In genomic region chr2:210663574-210663973, GRCh38 we compare ENCODE assay signal across 9 cellular contexts.
DNase-seq lines count a peak whose midpoint lies in the region; ATAC-seq, FAIRE-seq and TF ChIP-seq lines count a peak whose summit lies in the region.
"Had no signal": no experiment of that assay in that cellular context is flagged by ENCODE, and none has a peak within 500 bp of the region (broad histone marks: within the 10 kb centered on the region; RNA-seq: fewer than 3 reads in every experiment).

No MANE protein-coding gene starts in this region.

- H4K20me1 ChIP-seq in PC-3 (ENCODE audit: low read length) = no peaks in the 10 kb centered on the region

- H2AFZ ChIP-seq in PC-3 (ENCODE audit: low read length) = no peak overlapping the region

- ATAC-seq in heart left ventricle (peak in 2 of 4 donors; percentile 45 to 47), Right ventricle myocardium inferior (no peak), PC-3 (peak; percentile 66)

- no peaks in the 10 kb centered on the region for H3K27me3 ChIP-seq in heart left ventricle
- H3K27me3 ChIP-seq in PC-3 (ENCODE audit: low read length) = no peaks in the 10 kb centered on the region
- H3K27me3 ChIP-seq in transverse colon = no peaks in the 10 kb centered on the region
- no peaks in the 10 kb centered on the region for H3K27me3 ChIP-seq in ascending aorta

- POLR2A ChIA-PET in PC-3 (lab: Charles Lee; ENCODE audit: unreplicated experiment) = no interaction called here

- no peak for TF ChIP-seq EP300 in transverse colon (IDR thresholded peaks at IDR 0.05; ENCODE audit: low read depth)

- in situ Hi-C loops in transverse colon (cut with MboI; ENCODE audit: low pct_ligation_motif_present in 1 of 4, low pct_unique_long_range_greater_than_20kb in 1 of 4, low sequenced_read_pairs in 3 of 4) = no loop called here

- intact Hi-C loops in heart left ventricle (cut with DNase I) = loop anchor here in 7 of 10 donors (2.0 to 10.0 kb wide), 6 partner anchors 369 to 1904 kb away; no protein-coding TSS in a partner anchor
- intact Hi-C loops in Right ventricle myocardium inferior (cut with DNase I) = loop anchor here (5.0 kb wide), 1 partner anchor 374 kb away; no protein-coding TSS in a partner anchor
- intact Hi-C loops in PC-3 (cut with micrococcal nuclease) = loop anchor here (1.0 to 5.0 kb wide), 3 partner anchors 372 to 494 kb away; no protein-coding TSS in a partner anchor
- intact Hi-C loops in transverse colon (cut with DNase I; ENCODE audit: low total_unique reads) = no loop called here
- intact Hi-C loops in ascending aorta (cut with DNase I) = no loop called here

- H3K4me2 ChIP-seq in PC-3 (ENCODE audit: low read length) = no peak overlapping the region

- FAIRE-seq in GM12892 (lab: Jason Lieb, UNC) = no peak

- no peak overlapping the region for H3K4me3 ChIP-seq in heart left ventricle
- H3K4me3 ChIP-seq in PC-3 (ENCODE audit: low read length) = no peak overlapping the region
- H3K4me3 ChIP-seq in transverse colon = no peak overlapping the region
- H3K4me3 ChIP-seq in ascending aorta = no peak overlapping the region

- no peaks in the 10 kb centered on the region for H3F3A ChIP-seq in PC-3 (ENCODE audit: low read length, unreplicated experiment)

- H3K27ac ChIP-seq in heart left ventricle (no peak overlapping the region), PC-3 (ENCODE audit: low read length) (no peak overlapping the region), transverse colon (no peak overlapping the region), ascending aorta (no peak overlapping the region)
- H3K27ac ChIP-seq: HL-60 had no signal

- H3K4me1 ChIP-seq in heart left ventricle (no peaks in the 10 kb centered on the region), PC-3 (ENCODE audit: insufficient read depth, low read length) (no peaks in the 10 kb centered on the region), transverse colon (no peaks in the 10 kb centered on the region), ascending aorta (no peaks in the 10 kb centered on the region)

- H3K79me2 ChIP-seq in PC-3 (ENCODE audit: low read length) = no peaks in the 10 kb centered on the region

- H3K9me3 ChIP-seq in heart left ventricle = peaks cover 0 to 14% (median 6%) of the 10 kb centered on the region in 12 donors
- 0 out of 2 replicates have a peak, but pooled peaks cover 5% of the 10 kb centered on the region for H3K9me3 ChIP-seq in PC-3 (ENCODE audit: low read length)
- H3K9me3 ChIP-seq in transverse colon = no peaks in the 10 kb centered on the region
- peaks cover 0 to 5% of the 10 kb centered on the region in 2 donors for H3K9me3 ChIP-seq in ascending aorta

- BruUV-seq in PC-3 (replicated peaks; lab: Mats Ljungman, UMichigan) = no TSS peak

- TF ChIP-seq CTCF in heart left ventricle (IDR thresholded peaks at IDR 0.05) (peak in 9 of 12 donors; percentile 17 to 52 (median 41)), PC-3 (conservative IDR thresholded peaks at IDR 0.05; ENCODE audit: low read depth, low read length) (peak; percentile 63), transverse colon (IDR thresholded peaks at IDR 0.05) (peak in 1 of 5 experiments; percentile 29), ascending aorta (IDR thresholded peaks at IDR 0.05) (peak in 1 of 3 experiments; percentile 17)

- no peaks in the 10 kb centered on the region for H3K36me3 ChIP-seq in heart left ventricle
- H3K36me3 ChIP-seq in PC-3 (ENCODE audit: low read depth, low read length) = peaks cover 7% of the 10 kb centered on the region; the same call in 1 of the 2 replicates
- no peaks in the 10 kb centered on the region for H3K36me3 ChIP-seq in transverse colon
- no peaks in the 10 kb centered on the region for H3K36me3 ChIP-seq in ascending aorta

- DNase-seq in heart left ventricle (no peak), Right ventricle myocardium inferior (ENCODE audit: missing footprints) (no peak), PC-3 (peak; percentile 46), globus pallidus (ENCODE audit: low spot score) (peak; percentile 74), NK-92 (lab: John Stamatoyannopoulos, UW; ENCODE audit: unreplicated experiment) (no peak), GM12892 (ENCODE audit: insufficient read length) (no peak), transverse colon (no peak), ascending aorta (ENCODE audit: low spot score in 2 of 2) (no peak)

- no peak overlapping the region for H3K9ac ChIP-seq in PC-3 (ENCODE audit: low read length)

- TF ChIP-seq POLR2A in heart left ventricle (IDR thresholded peaks at IDR 0.05) (no peak), GM12892 (IDR thresholded peaks at IDR 0.05; ENCODE audit: low read depth, low read length) (no peak), transverse colon (IDR thresholded peaks at IDR 0.05) (no peak)

- WGBS in heart left ventricle, 4 donors = 16 to 29% (median 23%) methylated on average over 2 of the region's 2 CpGs
- WGBS in transverse colon (ENCODE audit: low coverage in 1 of 2), 2 donors = 41 to 44% methylated on average over 2 of the region's 2 CpGs

- CTCF ChIA-PET in PC-3 (lab: Charles Lee) = interaction anchor here (1.0 kb wide), 1 partner anchor 372 kb away, joined by 3 read pairs; no protein-coding TSS in a partner anchor

- no peaks in the 10 kb centered on the region for H3K9me2 ChIP-seq in PC-3 (replicated peaks; ENCODE audit: low read length)

Comparison
In these comparisons a context has a peak if more than half of its experiments do, and no peak if none do; other contexts are left out.
1. DNase-seq: peak in PC-3 (single experiment) and globus pallidus (single experiment); none in heart left ventricle (0 of 5), Right ventricle myocardium inferior (single experiment), NK-92 (single experiment), GM12892 (single experiment), transverse colon (single experiment) and ascending aorta (0 of 2).
2. intact Hi-C loops: an anchor here in heart left ventricle (2.0 to 10.0 kb wide), Right ventricle myocardium inferior (5.0 kb wide) and PC-3 (1.0 to 5.0 kb wide); none called in transverse colon and ascending aorta.